Comparison of ENCODE assay signal across 13 cellular contexts in genomic region chr10:95784279-95784913, GRCh38.
DNase-seq lines count a peak whose midpoint lies in the region; ATAC-seq lines count a peak whose summit lies in the region.
"Had no signal": no experiment of that assay in that cellular context is flagged by ENCODE, and none has a peak within 500 bp of the region (broad histone marks: within the 10 kb centered on the region; RNA-seq: fewer than 3 reads in every experiment).

No MANE protein-coding gene starts in this region.

- peak; percentile 42 for DNase-seq in CD1c-positive myeloid dendritic cell (ENCODE audit: extremely low spot score)
- DNase-seq in UCSD-AML1 (lab: John Stamatoyannopoulos, UW; ENCODE audit: unreplicated experiment) = peak; percentile 25
- no peak for DNase-seq in DMS153 treated with DMSO at 0.1 percent for 48 hours (lab: John Stamatoyannopoulos, UW; ENCODE audit: unreplicated experiment)
- DNase-seq in cerebellar cortex (ENCODE audit: low spot score) = no peak
- DNase-seq in NCI-H526 treated with DMSO at 0.1 percent for 48 hours (lab: John Stamatoyannopoulos, UW) = no peak
- no peak for DNase-seq in NCI-H1694 treated with DMSO at 0.1 percent for 48 hours (lab: John Stamatoyannopoulos, UW)
- DNase-seq: central memory CD4-positive, alpha-beta T cell; PC-9; stimulated activated CD4-positive, alpha-beta T cell treated with anti-CD3 and anti-CD28 coated beads, Interleukin-2, amount 100 ng/mL, for 24 hours; trophoblast cell had no signal

- peak; percentile 14 for ATAC-seq in GM18907 (IDR thresholded peaks at IDR 0.05; ENCODE audit: unreplicated experiment)
- ATAC-seq in HG02970 (IDR thresholded peaks at IDR 0.05; ENCODE audit: low FRiP score, unreplicated experiment) = peak; percentile 13
- ATAC-seq: K562 had no signal

Comparison
In these comparisons a context has a peak if more than half of its experiments do, and no peak if none do; other contexts are left out.
1. DNase-seq: peak in CD1c-positive myeloid dendritic cell (single experiment) and UCSD-AML1 (single experiment); none in DMS153 treated with DMSO at 0.1 percent for 48 hours (single experiment), cerebellar cortex (single experiment), NCI-H526 treated with DMSO at 0.1 percent for 48 hours (single experiment) and NCI-H1694 treated with DMSO at 0.1 percent for 48 hours (single experiment).